9 cellular contexts compared by ENCODE assay signal in genomic region chr2:11411768-11412448, GRCh38. TPM values are rescaled to one million over a fixed set of nuclear protein-coding genes. Genes with fewer than 3 reads are reported as not detected.
A peak's percentile ranks its signal among the peaks of the same experiment; 100 is the strongest.
DNase-seq lines count a peak whose midpoint lies in the region; ATAC-seq and TF ChIP-seq lines count a peak whose summit lies in the region.
"Had no signal": no experiment of that assay in that cellular context is flagged by ENCODE, and none has a peak within 500 bp of the region (broad histone marks: within the 10 kb centered on the region; RNA-seq: fewer than 3 reads in every experiment).

No MANE protein-coding gene starts in this region.

- H3K4me3 Mint-ChIP-seq in activated T-helper 17 cell treated with anti-CD3 and anti-CD28 coated beads, Interleukin-2, amount 50 U/mL, for 72 hours, result no peak overlapping the region
- no peak overlapping the region for H3K4me3 Mint-ChIP-seq in activated CD4-positive, alpha-beta T cell treated with anti-CD3 and anti-CD28 coated beads for 36 hours

- no peaks in the 10 kb centered on the region for H3K9me3 Mint-ChIP-seq in activated T-helper 17 cell treated with anti-CD3 and anti-CD28 coated beads, Interleukin-2, amount 50 U/mL, for 72 hours
- H3K9me3 Mint-ChIP-seq in activated CD4-positive, alpha-beta T cell treated with anti-CD3 and anti-CD28 coated beads for 36 hours (ENCODE audit: low read depth), result no peaks in the 10 kb centered on the region

- TF ChIP-seq CTCF in GM13976 (IDR thresholded peaks at IDR 0.05; ENCODE audit: borderline replicate concordance, control extremely low read depth, extremely low read depth, insufficient read depth, missing control alignments), result peak; percentile 64
- TF ChIP-seq CTCF in OCI-LY1 (IDR thresholded peaks at IDR 0.05; ENCODE audit: low read length), result peak; percentile 53; the same call in 1 of the 2 replicates

- POLR2A ChIA-PET in activated CD4-positive, alpha-beta T cell treated with anti-CD3 and anti-CD28 coated beads for 36 hours (lab: Charles Lee), result no interaction called here

- H3K9me3 ChIP-seq in OCI-LY1 (ENCODE audit: low read length) (0 out of 2 replicates have a peak, but pooled peaks cover under 1% of the 10 kb centered on the region), endocrine pancreas (ENCODE audit: control insufficient read depth, low read length) (no peaks in the 10 kb centered on the region), muscle layer of colon (ENCODE audit: low read length) (no peaks in the 10 kb centered on the region)

- no peaks in the 10 kb centered on the region for H3F3A ChIP-seq in OCI-LY1 (ENCODE audit: insufficient read depth, low read length)

- no peaks in the 10 kb centered on the region for H4K20me1 ChIP-seq in OCI-LY1 (ENCODE audit: insufficient read depth, low read length)

- H3K79me2 ChIP-seq in OCI-LY1 (ENCODE audit: insufficient read depth, low read length), result no peaks in the 10 kb centered on the region

- no peaks in the 10 kb centered on the region for H3K4me1 Mint-ChIP-seq in activated T-helper 17 cell treated with anti-CD3 and anti-CD28 coated beads, Interleukin-2, amount 50 U/mL, for 72 hours
- H3K4me1 Mint-ChIP-seq in activated CD4-positive, alpha-beta T cell treated with anti-CD3 and anti-CD28 coated beads for 36 hours, result peaks cover 4% of the 10 kb centered on the region

- no peak for ATAC-seq in activated T-helper 17 cell treated with anti-CD3 and anti-CD28 coated beads, Interleukin-2, amount 50 U/mL, for 72 hours (replicated peaks)
- ATAC-seq in HG03432 (IDR thresholded peaks at IDR 0.05; ENCODE audit: unreplicated experiment), result no peak
- no peak for ATAC-seq in activated CD4-positive, alpha-beta T cell treated with anti-CD3 and anti-CD28 coated beads for 36 hours

- H3K36me3 Mint-ChIP-seq in activated T-helper 17 cell treated with anti-CD3 and anti-CD28 coated beads, Interleukin-2, amount 50 U/mL, for 72 hours (ENCODE audit: low read depth), result no peaks in the 10 kb centered on the region
- no peaks in the 10 kb centered on the region for H3K36me3 Mint-ChIP-seq in activated CD4-positive, alpha-beta T cell treated with anti-CD3 and anti-CD28 coated beads for 36 hours (ENCODE audit: low read depth)

- no peak overlapping the region for H3K4me3 ChIP-seq in OCI-LY1 (ENCODE audit: low read depth, low read length, poor library complexity, severe bottlenecking)
- peak overlapping the region; percentile 83 for H3K4me3 ChIP-seq in endocrine pancreas (ENCODE audit: control insufficient read depth, insufficient read depth, low read length)
- peak overlapping the region; percentile 0 to 7 for H3K4me3 ChIP-seq in muscle layer of colon (ENCODE audit: low read depth in 1 of 2, low read length in 2 of 2)

- H3K27me3 ChIP-seq in OCI-LY1 (ENCODE audit: insufficient read depth, low read length) (no peaks in the 10 kb centered on the region), endocrine pancreas (ENCODE audit: control insufficient read depth, insufficient read depth, low read length) (no peaks in the 10 kb centered on the region), muscle layer of colon (ENCODE audit: control insufficient read depth in 1 of 2, insufficient read depth in 2 of 2, low read length in 2 of 2) (no peaks in the 10 kb centered on the region)

- intact Hi-C loops in activated CD4-positive, alpha-beta T cell treated with anti-CD3 and anti-CD28 coated beads for 36 hours (cut with DNase I, micrococcal nuclease), result loop anchor here (1.0 to 10.0 kb wide), 2 partner anchors 277 to 280 kb away; a partner anchor contains a TSS

- H2AFZ ChIP-seq in OCI-LY1 (ENCODE audit: low read length), result no peak overlapping the region

- H3K9me2 ChIP-seq in OCI-LY1 (ENCODE audit: low read depth, low read length), result no peaks in the 10 kb centered on the region

- no peak overlapping the region for H3K27ac ChIP-seq in OCI-LY1 (ENCODE audit: low read depth, low read length, poor library complexity, severe bottlenecking)
- H3K27ac ChIP-seq in muscle layer of colon (ENCODE audit: low read depth, low read length), result no peak overlapping the region
- H3K27ac ChIP-seq: epithelial cell of prostate had no signal

- peak; percentile 51 for DNase-seq in ACHN
- DNase-seq in GM13976 (ENCODE audit: low spot score), result no peak
- DNase-seq in activated CD4-positive, alpha-beta T cell treated with anti-CD3 and anti-CD28 coated beads for 36 hours, result no peak

- CTCF ChIA-PET in activated CD4-positive, alpha-beta T cell treated with anti-CD3 and anti-CD28 coated beads for 36 hours (lab: Charles Lee), result interaction anchor here (1.1 to 1.3 kb wide), 2 partner anchors 69 to 280 kb away, joined by 3 to 8 read pairs; a partner anchor contains a TSS

- H3K9ac ChIP-seq in OCI-LY1 (ENCODE audit: low read length) (no peak overlapping the region), endocrine pancreas (ENCODE audit: control insufficient read depth, insufficient read depth, low read length) (no peak overlapping the region), muscle layer of colon (ENCODE audit: low read length) (no peak overlapping the region)

- H3K4me1 ChIP-seq in OCI-LY1 (ENCODE audit: insufficient read depth, low read length, severe bottlenecking) (no peaks in the 10 kb centered on the region), endocrine pancreas (ENCODE audit: control insufficient read depth, insufficient read depth, low read length) (no peaks in the 10 kb centered on the region), muscle layer of colon (ENCODE audit: insufficient read depth, low read length) (peaks cover 5% of the 10 kb centered on the region)

- H3K27me3 Mint-ChIP-seq in activated T-helper 17 cell treated with anti-CD3 and anti-CD28 coated beads, Interleukin-2, amount 50 U/mL, for 72 hours, result peaks cover 21% of the 10 kb centered on the region
- H3K27me3 Mint-ChIP-seq in activated CD4-positive, alpha-beta T cell treated with anti-CD3 and anti-CD28 coated beads for 36 hours, result peaks cover 21% of the 10 kb centered on the region

- H3K36me3 ChIP-seq in OCI-LY1 (ENCODE audit: insufficient read depth, low read length) (no peaks in the 10 kb centered on the region), endocrine pancreas (ENCODE audit: control insufficient read depth, insufficient read depth, low read length) (no peaks in the 10 kb centered on the region), muscle layer of colon (ENCODE audit: insufficient read depth, low read length) (no peaks in the 10 kb centered on the region)

- peak overlapping the region; percentile 11; the same call in 1 of the 2 replicates for H3K4me2 ChIP-seq in OCI-LY1 (ENCODE audit: low read length)

- no peak overlapping the region for H3K27ac Mint-ChIP-seq in activated T-helper 17 cell treated with anti-CD3 and anti-CD28 coated beads, Interleukin-2, amount 50 U/mL, for 72 hours
- no peak overlapping the region for H3K27ac Mint-ChIP-seq in activated CD4-positive, alpha-beta T cell treated with anti-CD3 and anti-CD28 coated beads for 36 hours

- in situ Hi-C loops in ACHN (cut with HindIII; ENCODE audit: low pct_ligation_motif_present, low pct_unique_long_range_greater_than_20kb, low sequenced_read_pairs) (no loop called here), GM13976 (cut with MboI; ENCODE audit: low sequenced_read_pairs, unreplicated experiment) (loop anchor here (25.0 kb wide), 1 partner anchor 275 kb away; a partner anchor contains a TSS)

RNA-seq across cellular contexts. Expression of gene E2F6, which starts 54.1 kb away (rescaled TPM):
- 1 to 10 TPM; 5.8 to 8.6 TPM for total RNA-seq in activated T-helper 17 cell treated with anti-CD3 and anti-CD28 coated beads, Interleukin-2, amount 50 U/mL, for 72 hours
- 10 to 100 TPM in 1 of 2 experiments, 1 to 10 TPM in 1; 7.2 to 10.6 TPM for total RNA-seq in activated CD4-positive, alpha-beta T cell treated with anti-CD3 and anti-CD28 coated beads for 36 hours
